In genomic region chr9:116298992-116299391, GRCh38 we compare ENCODE assay signal across 23 cellular contexts.
DNase-seq lines count a peak whose midpoint lies in the region; ATAC-seq lines count a peak whose summit lies in the region.
"Had no signal": no experiment of that assay in that cellular context is flagged by ENCODE, and none has a peak within 500 bp of the region (broad histone marks: within the 10 kb centered on the region; RNA-seq: fewer than 3 reads in every experiment).

No MANE protein-coding gene starts in this region.

- peaks cover 4% of the 10 kb centered on the region for H3K27me3 ChIP-seq in effector memory CD4-positive, alpha-beta T cell (replicated peaks; ENCODE audit: control insufficient read depth, insufficient read depth, low read length, poor library complexity, severe bottlenecking)

- no peak for ATAC-seq in HG02610 (IDR thresholded peaks at IDR 0.05; ENCODE audit: unreplicated experiment)

- no peaks in the 10 kb centered on the region for H3K36me3 ChIP-seq in effector memory CD4-positive, alpha-beta T cell (ENCODE audit: control insufficient read depth, insufficient read depth, low read length)

- H3K4me1 ChIP-seq in effector memory CD4-positive, alpha-beta T cell (ENCODE audit: control insufficient read depth, insufficient read depth, low read length, poor library complexity, severe bottlenecking) = no peaks in the 10 kb centered on the region

- no peak overlapping the region for H3K4me3 ChIP-seq in effector memory CD4-positive, alpha-beta T cell (ENCODE audit: insufficient read depth, low read depth, low read length, poor library complexity, severe bottlenecking)
- H3K4me3 ChIP-seq: PC-9 had no signal

- H3K9me3 ChIP-seq in effector memory CD4-positive, alpha-beta T cell (ENCODE audit: control insufficient read depth, low read length) = no peaks in the 10 kb centered on the region

- H3K27ac ChIP-seq in effector memory CD4-positive, alpha-beta T cell (ENCODE audit: insufficient read depth, low read length, poor library complexity, severe bottlenecking) = no peak overlapping the region
- H3K27ac ChIP-seq: 22Rv1, C4-2B, PC-9 had no signal

- DNase-seq in NCI-H1436 (lab: John Stamatoyannopoulos, UW) (peak; percentile 7), NCI-H1436 treated with DMSO at 0.1 percent for 48 hours (lab: John Stamatoyannopoulos, UW) (no peak), NCI-H2171 treated with DMSO at 0.1 percent for 48 hours (lab: John Stamatoyannopoulos, UW) (peak; percentile 72), hippocampal formation (lab: John Stamatoyannopoulos, UW) (peak; percentile 0 to 19), pons (ENCODE audit: low spot score) (peak; percentile 14), HuH-7.5 (ENCODE audit: low spot score) (no peak)
- DNase-seq in effector memory CD4-positive, alpha-beta T cell = no peak
- DNase-seq: AML-193; Calu3; CD8-positive, alpha-beta memory T cell; DMS153; GDM1; KBM-7; NCI-H1092; NCI-H146; NCI-H2029 treated with DMSO at 0.1 percent for 48 hours; NCI-H446 treated with DMSO at 0.1 percent for 48 hours; PC-9; RPMI8226; SHP77 had no signal

Comparison
In these comparisons a context has a peak if more than half of its experiments do, and no peak if none do; other contexts are left out.
1. DNase-seq: peak in NCI-H1436 (single experiment), NCI-H2171 treated with DMSO at 0.1 percent for 48 hours (single experiment), hippocampal formation (2 of 2) and pons (single experiment); none in NCI-H1436 treated with DMSO at 0.1 percent for 48 hours (single experiment), effector memory CD4-positive, alpha-beta T cell (0 of 3) and HuH-7.5 (single experiment).